In genomic region chr11:4072668-4073285, GRCh38 we compare ENCODE assay signal across 8 cellular contexts. TPM values are rescaled to one million over a fixed set of nuclear protein-coding genes. Genes with fewer than 3 reads are reported as not detected.
DNase-seq lines count a peak whose midpoint lies in the region; ATAC-seq and TF ChIP-seq lines count a peak whose summit lies in the region.

No MANE protein-coding gene starts in this region.

- H3K9me3 ChIP-seq in mucosa of descending colon = no peaks in the 10 kb centered on the region
- no peaks in the 10 kb centered on the region for H3K9me3 ChIP-seq in uterus

- intact Hi-C loops in mucosa of descending colon (cut with DNase I, micrococcal nuclease) (loop anchor here (2.0 to 5.0 kb wide), 2 partner anchors 224 to 225 kb away; no protein-coding TSS in a partner anchor), uterus (cut with DNase I; ENCODE audit: low total_unique reads) (loop anchor here (5.0 kb wide), 1 partner anchor 225 kb away; no protein-coding TSS in a partner anchor)

- H3K36me3 ChIP-seq in mucosa of descending colon (ENCODE audit: low read depth) (no peaks in the 10 kb centered on the region), uterus (no peaks in the 10 kb centered on the region)

- peak; percentile 85 for TF ChIP-seq CTCF in epithelial cell of esophagus (IDR thresholded peaks at IDR 0.05; ENCODE audit: insufficient read depth, low read depth, low read length, missing control alignments)
- peak; percentile 51 for TF ChIP-seq CTCF in mucosa of descending colon (IDR thresholded peaks at IDR 0.05)
- TF ChIP-seq CTCF in uterus (IDR thresholded peaks at IDR 0.05) = peak; percentile 82 to 97 (median 94)

- DNase-seq in GDM1 (lab: John Stamatoyannopoulos, UW) (peak; percentile 57), NCI-H460 (ENCODE audit: extremely low read depth, low read depth) (peak; percentile 64), epithelial cell of esophagus (ENCODE audit: low read depth) (peak; percentile 82), mucosa of descending colon (peak in 1 of 3 donors; percentile 82), uterus (peak; percentile 37 to 76)
- peak; percentile 49 for DNase-seq in activated CD4-positive, alpha-beta T cell treated with anti-CD3 and anti-CD28 coated beads for 48 hours

- H3K4me3 ChIP-seq in epithelial cell of esophagus (ENCODE audit: low read length) (no peak overlapping the region), mucosa of descending colon (no peak overlapping the region), uterus (no peak overlapping the region)

- H3K27me3 ChIP-seq in uterus = no peaks in the 10 kb centered on the region

- peak in 1 of 2 donors; percentile 20 for TF ChIP-seq POLR2A in uterus (IDR thresholded peaks at IDR 0.05)

- ATAC-seq in HG03175 (IDR thresholded peaks at IDR 0.05; ENCODE audit: unreplicated experiment) = peak; percentile 60
- peak; percentile 95 for ATAC-seq in mucosa of descending colon
- no peak for ATAC-seq in HG02884 (IDR thresholded peaks at IDR 0.05; ENCODE audit: unreplicated experiment)

- peaks cover 6% of the 10 kb centered on the region for H3K4me1 ChIP-seq in mucosa of descending colon (ENCODE audit: low read depth)
- no peaks in the 10 kb centered on the region for H3K4me1 ChIP-seq in uterus

- H3K27ac ChIP-seq in uterus = peak overlapping the region in 1 of 2 donors; percentile 11

RNA-seq across cellular contexts. Expression of gene RRM1, which starts 21.8 kb away (rescaled TPM):
- 69.2 and 73.9 TPM in 2 replicates for total RNA-seq in NCI-H460 (2014; rRNA removed; shearing (Covaris generic))
- polyA plus RNA-seq in NCI-H460 (2014; cell fraction: nucleus; rRNA removed) = 77.5 and 240 TPM in 2 replicates
- total RNA-seq in mucosa of descending colon (10 to 100 TPM; 29.5 to 63.4 (median 36.3) TPM), uterus (100 to 1,000 TPM in 1 of 4 donors, 10 to 100 TPM in 3; 32.5 to 234 (median 59.5) TPM)
